In the genomic region with DNA sequence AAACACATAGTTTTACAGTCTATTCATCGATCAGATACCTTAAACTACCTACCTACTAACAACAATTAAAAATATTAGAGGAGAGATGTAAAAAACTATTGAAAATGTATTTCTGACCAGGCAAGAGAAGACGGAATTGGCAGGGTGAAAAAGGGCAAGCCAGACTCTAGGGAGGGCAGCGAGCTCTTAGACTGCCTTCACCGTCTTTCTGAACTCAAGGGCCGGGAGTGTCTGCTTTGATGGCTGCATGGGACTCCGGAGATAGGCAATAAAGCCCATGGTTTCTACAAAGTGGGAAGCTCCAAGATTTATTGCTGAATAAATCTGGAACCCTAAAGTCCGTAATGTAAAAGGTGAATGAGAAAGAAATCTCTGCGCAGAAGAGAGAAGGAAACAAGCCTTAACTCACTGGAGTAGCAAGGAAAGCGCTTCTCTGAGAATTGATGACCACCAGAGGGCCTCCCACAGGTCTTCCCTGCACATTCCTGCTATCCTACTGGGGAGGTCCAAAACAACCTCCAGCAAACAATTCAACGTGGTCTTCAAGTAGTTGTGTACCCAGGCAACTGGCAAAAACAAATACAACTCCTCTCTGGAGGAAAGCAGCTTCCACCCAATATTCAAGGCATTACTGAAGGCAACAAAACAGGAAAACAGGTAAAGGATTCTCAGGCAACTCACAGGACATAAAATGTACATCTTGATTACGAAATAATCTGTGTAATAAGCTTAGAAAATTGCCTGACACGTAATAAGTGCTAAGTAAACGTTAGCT, we compare ENCODE assay signal across 8 cellular contexts.
DNase-seq lines count a peak whose midpoint lies in the region; ATAC-seq and TF ChIP-seq lines count a peak whose summit lies in the region.

No MANE protein-coding gene starts in this region.

- H3K4me3 ChIP-seq in epithelial cell of proximal tubule (ENCODE audit: low read depth, low read length): no peak overlapping the region

- intact Hi-C loops in activated CD4-positive, alpha-beta T cell treated with anti-CD3 and anti-CD28 coated beads, Interleukin-2, amount 10 ng/mL, durations not matched to agents 24 days and 14 days (cut with micrococcal nuclease): no loop called here

- DNase-seq in NCI-H1417 (lab: John Stamatoyannopoulos, UW): peak in 2 of 3 experiments; percentile 48 to 77
- no peak for DNase-seq in NCI-H1417 treated with DMSO at 0.1 percent for 48 hours (lab: John Stamatoyannopoulos, UW)
- DNase-seq in NCI-H774 (lab: John Stamatoyannopoulos, UW): peak; percentile 2
- DNase-seq in epithelial cell of proximal tubule (ENCODE audit: low read depth): peak; percentile 15
- DNase-seq in renal cortical epithelial cell (ENCODE audit: low read depth): peak; percentile 67
- no peak for DNase-seq in activated CD4-positive, alpha-beta T cell treated with anti-CD3 and anti-CD28 coated beads, Interleukin-2, amount 10 ng/mL, durations not matched to agents 24 days and 14 days

- H3K36me3 Mint-ChIP-seq in activated CD4-positive, alpha-beta T cell treated with anti-CD3 and anti-CD28 coated beads, Interleukin-2, amount 10 ng/mL, durations not matched to agents 24 days and 14 days (ENCODE audit: low read depth): no peaks in the 10 kb centered on the region

- TF ChIP-seq CTCF in epithelial cell of proximal tubule (conservative IDR thresholded peaks at IDR 0.05; ENCODE audit: low read depth, low read length): peak; percentile 78

- ATAC-seq in HG02852 (IDR thresholded peaks at IDR 0.05; ENCODE audit: unreplicated experiment) (no peak), GM19328 (IDR thresholded peaks at IDR 0.05; ENCODE audit: unreplicated experiment) (no peak)

- no peak overlapping the region for H3K4me3 Mint-ChIP-seq in activated CD4-positive, alpha-beta T cell treated with anti-CD3 and anti-CD28 coated beads, Interleukin-2, amount 10 ng/mL, durations not matched to agents 24 days and 14 days

- H3K4me1 Mint-ChIP-seq in activated CD4-positive, alpha-beta T cell treated with anti-CD3 and anti-CD28 coated beads, Interleukin-2, amount 10 ng/mL, durations not matched to agents 24 days and 14 days: no peaks in the 10 kb centered on the region

- no peak overlapping the region for H3K27ac Mint-ChIP-seq in activated CD4-positive, alpha-beta T cell treated with anti-CD3 and anti-CD28 coated beads, Interleukin-2, amount 10 ng/mL, durations not matched to agents 24 days and 14 days

- peaks cover 8% of the 10 kb centered on the region for H3K27me3 Mint-ChIP-seq in activated CD4-positive, alpha-beta T cell treated with anti-CD3 and anti-CD28 coated beads, Interleukin-2, amount 10 ng/mL, durations not matched to agents 24 days and 14 days

- no peaks in the 10 kb centered on the region for H3K9me3 Mint-ChIP-seq in activated CD4-positive, alpha-beta T cell treated with anti-CD3 and anti-CD28 coated beads, Interleukin-2, amount 10 ng/mL, durations not matched to agents 24 days and 14 days

Comparison
In these comparisons a context has a peak if more than half of its experiments do, and no peak if none do; other contexts are left out.
1. DNase-seq: peak in NCI-H1417 (2 of 3), NCI-H774 (single experiment), epithelial cell of proximal tubule (single experiment) and renal cortical epithelial cell (single experiment); none in NCI-H1417 treated with DMSO at 0.1 percent for 48 hours (single experiment) and activated CD4-positive, alpha-beta T cell treated with anti-CD3 and anti-CD28 coated beads, Interleukin-2, amount 10 ng/mL, durations not matched to agents 24 days and 14 days (single experiment).